In the genomic region with DNA sequence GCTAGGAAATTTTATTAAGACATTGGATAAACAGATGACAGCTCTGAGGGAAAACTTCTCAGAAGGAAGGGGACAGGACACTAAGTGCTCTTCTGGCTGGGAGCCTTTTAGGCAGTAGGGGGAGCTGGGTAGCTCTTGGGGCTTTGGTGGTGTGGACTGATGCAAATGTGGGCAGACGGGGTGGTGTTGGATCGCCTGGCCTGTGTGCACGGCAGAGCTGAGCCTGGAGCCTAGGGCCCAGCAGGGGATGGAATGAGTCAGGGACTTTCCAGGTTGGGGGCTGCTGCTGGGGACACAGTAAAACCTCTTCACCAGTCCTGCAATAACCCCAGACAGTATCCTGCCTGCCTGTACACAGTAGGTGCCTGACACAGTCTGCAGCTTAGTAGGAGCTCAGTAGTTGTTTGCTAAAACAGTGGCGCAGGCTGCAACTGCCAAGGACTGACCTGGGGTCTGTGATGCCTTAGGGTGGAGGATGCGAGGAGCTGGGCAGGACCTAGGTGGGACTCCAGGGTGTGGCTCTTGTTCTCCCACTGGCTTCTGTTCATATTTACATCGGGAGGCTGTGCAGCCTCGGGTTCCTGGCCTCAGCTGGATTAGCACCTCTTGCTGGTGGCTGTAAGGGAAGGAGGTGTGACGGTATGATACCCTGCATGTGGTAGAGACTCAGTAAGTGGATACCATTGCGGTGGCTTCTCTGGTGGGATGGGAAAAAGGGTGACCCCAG, we compare ENCODE assay signal across 8 cellular contexts.
DNase-seq lines count a peak whose midpoint lies in the region; ATAC-seq lines count a peak whose summit lies in the region.

No MANE protein-coding gene starts in this region.

- WGBS in iPS DF 6.9 (ENCODE audit: insufficient coverage, insufficient read length), result no CpG with 5 or more reads among the region's 9 CpGs

- no peaks in the 10 kb centered on the region for H3K9me3 Mint-ChIP-seq in activated naive CD8-positive, alpha-beta T cell treated with anti-CD3 and anti-CD28 coated beads for 36 hours
- no peaks in the 10 kb centered on the region for H3K9me3 Mint-ChIP-seq in stimulated activated effector memory CD8-positive, alpha-beta T cell treated with anti-CD3 and anti-CD28 coated beads, Interleukin-12 subunit alpha, Interleukin-12 subunit beta, amount 100 ng/mL, for 72 hours

- H3K27me3 ChIP-seq in iPS DF 6.9 (ENCODE audit: control insufficient read depth, insufficient read depth, low read length), result no peaks in the 10 kb centered on the region

- no peaks in the 10 kb centered on the region for H3K9me3 ChIP-seq in iPS DF 6.9 (ENCODE audit: control insufficient read depth, insufficient read depth, low read length)

- no peak overlapping the region for H3K4me3 Mint-ChIP-seq in activated naive CD8-positive, alpha-beta T cell treated with anti-CD3 and anti-CD28 coated beads for 36 hours
- no peak overlapping the region for H3K4me3 Mint-ChIP-seq in stimulated activated effector memory CD8-positive, alpha-beta T cell treated with anti-CD3 and anti-CD28 coated beads, Interleukin-12 subunit alpha, Interleukin-12 subunit beta, amount 100 ng/mL, for 72 hours

- H3K27ac ChIP-seq in iPS DF 6.9 (ENCODE audit: low read length), result no peak overlapping the region

- peaks cover 16% of the 10 kb centered on the region for H3K4me1 ChIP-seq in iPS DF 6.9 (ENCODE audit: control insufficient read depth, insufficient read depth, low read length)

- DNase-seq in NCI-H748 treated with DMSO at 0.1 percent for 48 hours (lab: John Stamatoyannopoulos, UW) (peak; percentile 3), NCI-H748 (lab: John Stamatoyannopoulos, UW; ENCODE audit: unreplicated experiment) (no peak), iPS DF 6.9 (ENCODE audit: low read depth, low spot score) (peak; percentile 52), DMS153 treated with DMSO at 0.1 percent for 48 hours (lab: John Stamatoyannopoulos, UW; ENCODE audit: unreplicated experiment) (no peak)
- peak; percentile 15 for DNase-seq in activated naive CD8-positive, alpha-beta T cell treated with anti-CD3 and anti-CD28 coated beads for 36 hours
- DNase-seq in stimulated activated effector memory CD8-positive, alpha-beta T cell treated with anti-CD3 and anti-CD28 coated beads, Interleukin-12 subunit alpha, Interleukin-12 subunit beta, amount 100 ng/mL, for 72 hours (ENCODE audit: low spot score in 2 of 2), result peak in 1 of 2 donors; percentile 66
- no peak for DNase-seq in activated effector memory CD4-positive, alpha-beta T cell treated with Interleukin-2 at 50 U/mL for 16 hours

- H3K27me3 Mint-ChIP-seq in activated naive CD8-positive, alpha-beta T cell treated with anti-CD3 and anti-CD28 coated beads for 36 hours, result peaks cover 43% of the 10 kb centered on the region

- peak; percentile 50 for ATAC-seq in HG03442 (IDR thresholded peaks at IDR 0.05; ENCODE audit: unreplicated experiment)
- ATAC-seq in stimulated activated effector memory CD8-positive, alpha-beta T cell treated with anti-CD3 and anti-CD28 coated beads, Interleukin-12 subunit alpha, Interleukin-12 subunit beta, amount 100 ng/mL, for 72 hours, result peak; percentile 72

- H3K36me3 ChIP-seq in iPS DF 6.9 (ENCODE audit: control insufficient read depth, insufficient read depth, low read length), result no peaks in the 10 kb centered on the region

- peaks cover 7% of the 10 kb centered on the region for H3K4me1 Mint-ChIP-seq in activated naive CD8-positive, alpha-beta T cell treated with anti-CD3 and anti-CD28 coated beads for 36 hours
- peaks cover 71% of the 10 kb centered on the region for H3K4me1 Mint-ChIP-seq in stimulated activated effector memory CD8-positive, alpha-beta T cell treated with anti-CD3 and anti-CD28 coated beads, Interleukin-12 subunit alpha, Interleukin-12 subunit beta, amount 100 ng/mL, for 72 hours

- no peak overlapping the region for H3K4me3 ChIP-seq in iPS DF 6.9 (ENCODE audit: low read length)

- H3K36me3 Mint-ChIP-seq in activated naive CD8-positive, alpha-beta T cell treated with anti-CD3 and anti-CD28 coated beads for 36 hours, result no peaks in the 10 kb centered on the region
- no peaks in the 10 kb centered on the region for H3K36me3 Mint-ChIP-seq in stimulated activated effector memory CD8-positive, alpha-beta T cell treated with anti-CD3 and anti-CD28 coated beads, Interleukin-12 subunit alpha, Interleukin-12 subunit beta, amount 100 ng/mL, for 72 hours

- H3K27ac Mint-ChIP-seq in activated naive CD8-positive, alpha-beta T cell treated with anti-CD3 and anti-CD28 coated beads for 36 hours, result no peak overlapping the region
- no peak overlapping the region for H3K27ac Mint-ChIP-seq in stimulated activated effector memory CD8-positive, alpha-beta T cell treated with anti-CD3 and anti-CD28 coated beads, Interleukin-12 subunit alpha, Interleukin-12 subunit beta, amount 100 ng/mL, for 72 hours

Comparison
In these comparisons a context has a peak if more than half of its experiments do, and no peak if none do; other contexts are left out.
1. DNase-seq: peak in NCI-H748 treated with DMSO at 0.1 percent for 48 hours (single experiment), activated naive CD8-positive, alpha-beta T cell treated with anti-CD3 and anti-CD28 coated beads for 36 hours (single experiment) and iPS DF 6.9 (single experiment); none in NCI-H748 (single experiment), DMS153 treated with DMSO at 0.1 percent for 48 hours (single experiment) and activated effector memory CD4-positive, alpha-beta T cell treated with Interleukin-2 at 50 U/mL for 16 hours (single experiment).